In genomic region chr11:1568451-1568911, GRCh38 we compare ENCODE assay signal across 12 cellular contexts. TPM values are rescaled to one million over a fixed set of nuclear protein-coding genes. Genes with fewer than 3 reads are reported as not detected.
DNase-seq lines count a peak whose midpoint lies in the region; ATAC-seq and TF ChIP-seq lines count a peak whose summit lies in the region.
"Had no signal": no experiment of that assay in that cellular context is flagged by ENCODE, and none has a peak within 500 bp of the region (broad histone marks: within the 10 kb centered on the region; RNA-seq: fewer than 3 reads in every experiment).

No MANE protein-coding gene starts in this region.

- intact Hi-C loops in colonic mucosa (cut with DNase I) = no loop called here
- intact Hi-C loops in psoas muscle (cut with DNase I) = no loop called here

- DNase-seq in NCI-H2081 (lab: John Stamatoyannopoulos, UW) (peak; percentile 14 to 48), NCI-H2081 treated with DMSO at 0.1 percent for 48 hours (lab: John Stamatoyannopoulos, UW) (no peak), NCI-H1694 (lab: John Stamatoyannopoulos, UW) (peak; percentile 16), colonic mucosa (peak; percentile 20), osteoblast (ENCODE audit: insufficient read length, low spot score, missing footprints) (peak; percentile 67), psoas muscle (no peak), HT-29 (ENCODE audit: low spot score) (no peak)
- no peak for DNase-seq in stimulated activated CD4-positive, alpha-beta T cell treated with anti-CD3 and anti-CD28 coated beads, Interleukin-15, amount 100 ng/mL, for 24 hours
- DNase-seq: activated T-cell treated with anti-CD3 and anti-CD28 coated beads, Interleukin-2, amount 50 U/mL, for 48 hours; NCI-H226 had no signal

- H3K9me3 ChIP-seq in colonic mucosa (no peaks in the 10 kb centered on the region), osteoblast (ENCODE audit: low read depth, low read length) (no peaks in the 10 kb centered on the region), psoas muscle (no peaks in the 10 kb centered on the region)

- no peak overlapping the region for H3K4me2 ChIP-seq in osteoblast (ENCODE audit: insufficient read depth, low read length)

- H3K36me3 ChIP-seq in colonic mucosa (no peaks in the 10 kb centered on the region), osteoblast (ENCODE audit: insufficient read depth, low read length) (no peaks in the 10 kb centered on the region), psoas muscle (ENCODE audit: insufficient read depth in 1 of 2, low read depth in 1 of 2) (peaks cover 0 to 7% of the 10 kb centered on the region in 2 donors)

- no peak overlapping the region for H2AFZ ChIP-seq in osteoblast (ENCODE audit: low read length)

- WGBS in psoas muscle, 3 donors = 67 to 69% (median 68%) methylated on average over 13 of the region's 13 CpGs

- peaks cover 7% of the 10 kb centered on the region for H3K4me1 ChIP-seq in colonic mucosa
- no peaks in the 10 kb centered on the region for H3K4me1 ChIP-seq in osteoblast (ENCODE audit: insufficient read depth, low read length)
- peaks cover 36% of the 10 kb centered on the region for H3K4me1 ChIP-seq in psoas muscle

- H3K79me2 ChIP-seq in osteoblast (ENCODE audit: insufficient read depth, low read length) = no peaks in the 10 kb centered on the region

- TF ChIP-seq CTCF in colonic mucosa (IDR thresholded peaks at IDR 0.05) (no peak), osteoblast (IDR thresholded peaks at IDR 0.05; ENCODE audit: extremely low read depth, low read depth, low read length) (no peak), psoas muscle (IDR thresholded peaks at IDR 0.05) (no peak)

- H3K4me3 ChIP-seq in colonic mucosa (no peak overlapping the region), osteoblast (ENCODE audit: insufficient read depth, low read length) (no peak overlapping the region), psoas muscle (no peak overlapping the region)

- H3K9ac ChIP-seq in colonic mucosa (ENCODE audit: low read depth in 2 of 2, low read length in 2 of 2) = peak overlapping the region; percentile 57 to 82

- H3K27ac ChIP-seq in colonic mucosa (peak overlapping the region; percentile 22), osteoblast (ENCODE audit: low read depth, low read length) (no peak overlapping the region), psoas muscle (no peak overlapping the region)

- H3K27me3 ChIP-seq in colonic mucosa (no peaks in the 10 kb centered on the region), osteoblast (ENCODE audit: insufficient read depth, low read length) (peaks cover 12% of the 10 kb centered on the region), psoas muscle (ENCODE audit: insufficient read depth in 3 of 3, low read length in 2 of 3) (no peaks in the 10 kb centered on the region)

- no peak for ATAC-seq in psoas muscle
- ATAC-seq: right cardiac atrium had no signal

- H4K20me1 ChIP-seq in osteoblast (ENCODE audit: insufficient read depth, low read length) = peaks cover 33% of the 10 kb centered on the region

RNA-seq across cellular contexts. Expression of gene DUSP8, which starts 3.6 kb away (rescaled TPM):
- total RNA-seq in colonic mucosa = 10 to 100 TPM; 21.8 to 33.9 TPM
- total RNA-seq in osteoblast = under 0.01 TPM in 2 replicates
- total RNA-seq in psoas muscle = 10 to 100 TPM in 3 of 4 donors, 1 to 10 TPM in 1; 9.9 to 15.2 (median 14.0) TPM
- polyA plus RNA-seq in psoas muscle = 1 to 10 TPM; 1.0 to 4.4 (median 3.5) TPM
- total RNA-seq in HT-29 (2014; rRNA removed; shearing (Covaris generic)) = 21.4 and 23.2 TPM in 2 replicates

RNA-seq across cellular contexts. Expression of gene KRTAP5-1, which starts 16.6 kb away (rescaled TPM):
- total RNA-seq in colonic mucosa (not detected), osteoblast (not detected in 2 replicates), psoas muscle (not detected)
- not detected for polyA plus RNA-seq in psoas muscle
- total RNA-seq in HT-29 (2014; rRNA removed; shearing (Covaris generic)) = not detected in 2 replicates
- total RNA-seq: right cardiac atrium had no signal
- polyA plus RNA-seq: AG04450, right cardiac atrium had no signal

RNA-seq across cellular contexts. Expression of gene KRTAP5-2, which starts 29.6 kb away (rescaled TPM):
- total RNA-seq in colonic mucosa (not detected), osteoblast (not detected in 2 replicates), psoas muscle (not detected)
- polyA plus RNA-seq in psoas muscle = not detected
- total RNA-seq in HT-29 (2014; rRNA removed; shearing (Covaris generic)) = not detected in 2 replicates
- total RNA-seq: right cardiac atrium had no signal
- polyA plus RNA-seq: AG04450, right cardiac atrium had no signal

RNA-seq across cellular contexts. Expression of gene KRTAP5-3, which starts 39.8 kb away (rescaled TPM):
- total RNA-seq in colonic mucosa (not detected), osteoblast (not detected in 2 replicates), psoas muscle (not detected)
- polyA plus RNA-seq in psoas muscle = not detected
- not detected in 2 replicates for total RNA-seq in HT-29 (2014; rRNA removed; shearing (Covaris generic))
- total RNA-seq: right cardiac atrium had no signal
- polyA plus RNA-seq: AG04450, right cardiac atrium had no signal

RNA-seq across cellular contexts. Expression of gene KRTAP5-4, which starts 53.5 kb away (rescaled TPM):
- total RNA-seq in colonic mucosa (not detected), osteoblast (not detected in 2 replicates), psoas muscle (not detected)
- not detected for polyA plus RNA-seq in psoas muscle
- total RNA-seq in HT-29 (2014; rRNA removed; shearing (Covaris generic)) = not detected in 2 replicates
- total RNA-seq: right cardiac atrium had no signal
- polyA plus RNA-seq: AG04450, right cardiac atrium had no signal

Comparison
In these comparisons a context has a peak if more than half of its experiments do, and no peak if none do; other contexts are left out.
1. DNase-seq: peak in NCI-H2081 (2 of 2), NCI-H1694 (single experiment), colonic mucosa (single experiment) and osteoblast (single experiment); none in NCI-H2081 treated with DMSO at 0.1 percent for 48 hours (single experiment), psoas muscle (0 of 2), stimulated activated CD4-positive, alpha-beta T cell treated with anti-CD3 and anti-CD28 coated beads, Interleukin-15, amount 100 ng/mL, for 24 hours (single experiment) and HT-29 (single experiment).
2. RNA of gene DUSP8, which starts 3.6 kb away (total RNA-seq): 21.8 to 33.9 TPM in colonic mucosa, 21.4 to 23.2 TPM in HT-29 and 9.9 to 15.2 TPM in psoas muscle; under 0.01 TPM in osteoblast; every median in the first group is over 10 times any median in the second.